In genomic region chr7:76048668-76048988, GRCh38 we compare ENCODE assay signal across 8 cellular contexts. TPM values are rescaled to one million over a fixed set of nuclear protein-coding genes. Genes with fewer than 3 reads are reported as not detected.
A peak's percentile ranks its signal among the peaks of the same experiment; 100 is the strongest.
DNase-seq lines count a peak whose midpoint lies in the region; ATAC-seq, FAIRE-seq and TF ChIP-seq lines count a peak whose summit lies in the region.

No MANE protein-coding gene starts in this region.

- CTCF ChIA-PET in AG04450 (lab: Charles Lee) = interaction anchor here (1.6 kb wide), 1 partner anchor 21 kb away, joined by 4 read pairs; no protein-coding TSS in a partner anchor
- CTCF ChIA-PET in GM12878 (lab: Yijun Ruan, JAX) = interaction anchor here (1.2 to 1.3 kb wide), 2 partner anchors 103 to 266 kb away, joined by 3 read pairs; no protein-coding TSS in a partner anchor

- FAIRE-seq in GM12878 (lab: Jason Lieb, UNC) = no peak

- H3K27ac ChIP-seq in AG04450 (ENCODE audit: low read depth, low read length) (peak overlapping the region; percentile 98), GM12878 (ENCODE audit: control insufficient read depth, insufficient read depth) (peak overlapping the region; percentile 81), left lung (peak overlapping the region; percentile 89 to 94), testis (peak overlapping the region; percentile 88 to 90)

- in situ Hi-C loops in GM12878 (cut with MboI) = loop anchor here (25.0 kb wide), 1 partner anchor 986 kb away; the partner anchor contains the start of gene RCC1L

- H3K36me3 ChIP-seq in GM12878 (ENCODE audit: control insufficient read depth in 2 of 2, insufficient read depth in 2 of 2, low read length in 1 of 2) = peaks cover 2 to 15% of the 10 kb centered on the region in 2 experiments; a peak in 3 of 4 replicates
- H3K36me3 ChIP-seq in left lung = peaks cover 0 to 17% of the 10 kb centered on the region in 2 donors
- H3K36me3 ChIP-seq in testis (ENCODE audit: low read depth, missing control alignments) = no peaks in the 10 kb centered on the region

- TF ChIP-seq CTCF in AG04450 (IDR thresholded peaks at IDR 0.05; ENCODE audit: low read depth, low read length) = no peak
- TF ChIP-seq CTCF in GM12878 (IDR thresholded peaks at IDR 0.05 in 2 of 3, conservative IDR thresholded peaks at IDR 0.05 in 1 of 3; ENCODE audit: control insufficient read depth in 2 of 3, extremely low read depth in 1 of 3, insufficient read depth in 1 of 3, low read depth in 3 of 3, low read length in 3 of 3) = peak; percentile 10 to 19 (median 14); a peak in 1 of 6 replicates
- no peak for TF ChIP-seq CTCF in left lung (IDR thresholded peaks at IDR 0.05)
- TF ChIP-seq CTCF in testis (IDR thresholded peaks at IDR 0.05) = no peak

- no peak for TF ChIP-seq POLR2A in GM12878 (IDR thresholded peaks at IDR 0.05; ENCODE audit: low read depth, low read length)
- TF ChIP-seq POLR2A in testis (IDR thresholded peaks at IDR 0.05) = no peak

- H3K27me3 ChIP-seq in AG04450 (ENCODE audit: control insufficient read depth, insufficient read depth, low read length) (no peaks in the 10 kb centered on the region), GM12878 (replicated peaks in 1 of 2; ENCODE audit: control insufficient read depth in 2 of 2, insufficient read depth in 2 of 2, low read length in 1 of 2) (no peaks in the 10 kb centered on the region), left lung (no peaks in the 10 kb centered on the region), testis (no peaks in the 10 kb centered on the region)

- H3K9me3 ChIP-seq in AG04450 (ENCODE audit: control insufficient read depth, insufficient read depth, low read length) (no peaks in the 10 kb centered on the region; the same call in 1 of the 2 replicates), GM12878 (replicated peaks; ENCODE audit: control insufficient read depth, insufficient read depth, low read length) (no peaks in the 10 kb centered on the region), left lung (no peaks in the 10 kb centered on the region), testis (no peaks in the 10 kb centered on the region)

- peak; percentile 4 for ATAC-seq in GM19324 (IDR thresholded peaks at IDR 0.05; ENCODE audit: low FRiP score, unreplicated experiment)
- peak; percentile 50 for ATAC-seq in GM12878
- peak; percentile 70 for ATAC-seq in left lung
- no peak for ATAC-seq in HG03457 (IDR thresholded peaks at IDR 0.05; ENCODE audit: unreplicated experiment)

- BruUV-seq in GM12878 (replicated peaks; lab: Mats Ljungman, UMichigan) = no TSS peak

- peak overlapping the region; percentile 95 for H3K9ac ChIP-seq in GM12878 (ENCODE audit: control insufficient read depth, insufficient read depth, low read length)

- intact Hi-C loops in GM12878 (cut with micrococcal nuclease; ENCODE audit: unreplicated experiment) (no loop called here), left lung (cut with DNase I) (no loop called here), testis (cut with DNase I; ENCODE audit: low total_unique reads) (no loop called here)

- WGBS in GM12878 (ENCODE audit: insufficient coverage, insufficient replicate concordance, low lambda C conversion rate, missing lambda C conversion rate) = under 1% methylated on average over 9 of the region's 9 CpGs
- 0 to 3% methylated on average over 9 of the region's 9 CpGs for WGBS in testis, 2 donors

- TF ChIP-seq RAD21 in GM12878 (IDR thresholded peaks at IDR 0.05; ENCODE audit: insufficient read depth, low read depth, low read length) = peak; percentile 28; the same call in 1 of the 2 replicates

- POLR2A ChIA-PET in AG04450 (lab: Yijun Ruan, JAX) (interaction anchor here (0.7 to 1.9 kb wide), 4 partner anchors 19 to 122 kb away, joined by 3 to 7 read pairs (median 4); no protein-coding TSS in a partner anchor), GM12878 (lab: Charles Lee) (interaction anchor here (1.0 to 1.6 kb wide), 3 partner anchors 29 to 309 kb away, joined by 3 to 5 read pairs (median 3); no protein-coding TSS in a partner anchor)

- peaks cover 12% of the 10 kb centered on the region for H3K4me1 ChIP-seq in GM12878 (ENCODE audit: control insufficient read depth, insufficient read depth, low read length)
- H3K4me1 ChIP-seq in left lung = peaks cover 5 to 45% of the 10 kb centered on the region in 2 donors
- peaks cover 15% of the 10 kb centered on the region for H3K4me1 ChIP-seq in testis

- SMC1A ChIA-PET in GM12878 (lab: Charles Lee; ENCODE audit: uncharacterized antibody, unreplicated experiment) = interaction anchor here (0.5 to 0.6 kb wide), 2 partner anchors 120 to 214 kb away, joined by 3 read pairs; no protein-coding TSS in a partner anchor

- RAD21 ChIA-PET in GM12878 (lab: Charles Lee; ENCODE audit: unreplicated experiment) = interaction anchor here (0.6 to 1.9 kb wide), 3 partner anchors 29 to 228 kb away, joined by 3 to 11 read pairs (median 3); no protein-coding TSS in a partner anchor

- TF ChIP-seq EP300 in GM12878 (IDR thresholded peaks at IDR 0.05; ENCODE audit: borderline replicate concordance in 1 of 2, control insufficient read depth in 1 of 2, low read depth in 2 of 2, low read length in 2 of 2) = no peak

- H2AFZ ChIP-seq in GM12878 (ENCODE audit: control insufficient read depth, low read depth, low read length) = peak overlapping the region; percentile 49; the same call in 1 of the 2 replicates

- peaks cover 80% of the 10 kb centered on the region for H3K79me2 ChIP-seq in GM12878 (ENCODE audit: control insufficient read depth, insufficient read depth, low read length)

- peak overlapping the region; percentile 97 for H3K4me2 ChIP-seq in GM12878 (ENCODE audit: control insufficient read depth, insufficient read depth)

- no peak for DNase-seq in AG04450 (ENCODE audit: low read depth, low spot score)
- peak; percentile 50 to 75 for DNase-seq in NOMO-1 (lab: John Stamatoyannopoulos, UW; ENCODE audit: unreplicated experiment in 2 of 2)
- no peak for DNase-seq in GM12878 (ENCODE audit: low read depth, low spot score)
- DNase-seq in left lung = peak in 1 of 2 donors; percentile 67
- peak; percentile 25 for DNase-seq in testis
- no peak for DNase-seq in SKM-1 (lab: John Stamatoyannopoulos, UW; ENCODE audit: unreplicated experiment)

- peak overlapping the region; percentile 100 for H3K4me3 ChIP-seq in AG04450 (ENCODE audit: low read depth, low read length)
- peak overlapping the region; percentile 96 for H3K4me3 ChIP-seq in GM12878
- H3K4me3 ChIP-seq in left lung = peak overlapping the region; percentile 88 to 99
- peak overlapping the region; percentile 97 to 100 for H3K4me3 ChIP-seq in testis

- 0 out of 2 replicates have a peak, but pooled peaks cover 6% of the 10 kb centered on the region for H4K20me1 ChIP-seq in GM12878 (ENCODE audit: control insufficient read depth, insufficient read depth)

RNA-seq across cellular contexts. Expression of gene MDH2, which starts 0.7 kb away (rescaled TPM):
- 116 and 160 TPM in 2 replicates for polyA plus RNA-seq in AG04450 (2011; rRNA removed)
- 240 and 313 TPM in 2 replicates for polyA minus RNA-seq in AG04450 (2011; rRNA and poly(A)+ RNA removed)
- total RNA-seq in GM12878 (2013; cell fraction: nucleolus; rRNA removed) = 72.2 and 76.1 TPM in 2 replicates
- total RNA-seq in GM12878 (2014; rRNA removed) = 237 and 266 TPM in 2 replicates
- 107 and 109 TPM in 2 replicates for total RNA-seq in GM12878 (2014; rRNA removed; fragmentation: Illumina TruSeq; extraction: Trizol)
- total RNA-seq in GM12878 (2021) = 351 and 364 TPM in 2 replicates
- polyA plus RNA-seq in GM12878 (2011; ENCODE audit: low read depth) = 98.8 TPM
- polyA plus RNA-seq in GM12878 (2011; rRNA removed) = 47.7 and 170 TPM in 2 replicates
- 135 and 168 TPM in 2 replicates for polyA plus RNA-seq in GM12878 (2011; cell fraction: cytosol; rRNA removed)
- 180 and 224 TPM in 2 replicates for polyA plus RNA-seq in GM12878 (2011; cell fraction: nucleus; rRNA removed)
- 161 and 211 TPM in 2 replicates for polyA plus RNA-seq in GM12878 (2012)
- polyA plus RNA-seq in GM12878 (2014; fragmentation: Illumina TruSeq; extraction: Trizol) = 132 and 233 TPM in 2 replicates
- polyA plus RNA-seq in GM12878 (2014; fragmentation: Nextera tagmentation; extraction: Ambion mirVana) = 100 to 1,000 TPM; 106 to 131 TPM
- polyA plus RNA-seq in GM12878 (2014; rRNA removed) = 118 and 151 TPM in 2 replicates
- 100 to 1,000 TPM; 491 to 530 TPM for polyA plus RNA-seq in GM12878 (2016; fragmentation: Nextera tagmentation; extraction: Ambion mirVana)
- polyA minus RNA-seq in GM12878 (2011; rRNA and poly(A)+ RNA removed) = 94.0 and 114 TPM in 2 replicates
- 144 and 146 TPM in 2 replicates for polyA minus RNA-seq in GM12878 (2011; cell fraction: cytosol; rRNA and poly(A)+ RNA removed)
- 43.5 and 74.1 TPM in 2 replicates for polyA minus RNA-seq in GM12878 (2011; cell fraction: nucleus; rRNA and poly(A)+ RNA removed)
- 100 to 1,000 TPM; 153 to 166 TPM for total RNA-seq in left lung
- total RNA-seq in testis = 100 to 1,000 TPM in 1 of 2 donors, 10 to 100 TPM in 1; 93.3 to 102 TPM
- 154 TPM for polyA plus RNA-seq in testis (ENCODE audit: insufficient read depth, low read depth, low replicate concordance)

RNA-seq across cellular contexts. Expression of gene STYXL1, which starts 0.8 kb away (rescaled TPM):
- polyA plus RNA-seq in AG04450 (2011; rRNA removed) = 67.5 and 77.0 TPM in 2 replicates
- polyA minus RNA-seq in AG04450 (2011; rRNA and poly(A)+ RNA removed) = 34.9 and 36.6 TPM in 2 replicates
- total RNA-seq in GM12878 (2013; cell fraction: nucleolus; rRNA removed) = 16.9 and 17.2 TPM in 2 replicates
- 40.2 and 43.4 TPM in 2 replicates for total RNA-seq in GM12878 (2014; rRNA removed)
- total RNA-seq in GM12878 (2014; rRNA removed; fragmentation: Illumina TruSeq; extraction: Trizol) = 38.0 and 38.8 TPM in 2 replicates
- total RNA-seq in GM12878 (2021) = 25.6 and 29.3 TPM in 2 replicates
- 36.9 TPM for polyA plus RNA-seq in GM12878 (2011; ENCODE audit: low read depth)
- polyA plus RNA-seq in GM12878 (2011; rRNA removed) = 23.8 and 34.6 TPM in 2 replicates
- polyA plus RNA-seq in GM12878 (2011; cell fraction: cytosol; rRNA removed) = 32.1 and 44.0 TPM in 2 replicates
- 22.8 and 23.2 TPM in 2 replicates for polyA plus RNA-seq in GM12878 (2011; cell fraction: nucleus; rRNA removed)
- polyA plus RNA-seq in GM12878 (2012) = 28.9 and 42.6 TPM in 2 replicates
- 44.3 and 58.3 TPM in 2 replicates for polyA plus RNA-seq in GM12878 (2014; fragmentation: Illumina TruSeq; extraction: Trizol)
- polyA plus RNA-seq in GM12878 (2014; fragmentation: Nextera tagmentation; extraction: Ambion mirVana) = 10 to 100 TPM; 18.4 to 33.3 TPM
- 39.7 and 46.7 TPM in 2 replicates for polyA plus RNA-seq in GM12878 (2014; rRNA removed)
- polyA plus RNA-seq in GM12878 (2016; fragmentation: Nextera tagmentation; extraction: Ambion mirVana) = 10 to 100 TPM; 61.4 to 65.9 TPM
- 17.1 and 19.3 TPM in 2 replicates for polyA minus RNA-seq in GM12878 (2011; rRNA and poly(A)+ RNA removed)
- 4.1 and 5.6 TPM in 2 replicates for polyA minus RNA-seq in GM12878 (2011; cell fraction: cytosol; rRNA and poly(A)+ RNA removed)
- polyA minus RNA-seq in GM12878 (2011; cell fraction: nucleus; rRNA and poly(A)+ RNA removed) = 4.7 and 7.5 TPM in 2 replicates
- total RNA-seq in left lung = 10 to 100 TPM; 32.4 to 39.7 TPM
- total RNA-seq in testis = 10 to 100 TPM; 47.0 to 48.3 TPM
- polyA plus RNA-seq in testis (ENCODE audit: insufficient read depth, low read depth, low replicate concordance) = 122 TPM

RNA-seq across cellular contexts. Expression of gene TMEM120A, which starts 54.2 kb away (rescaled TPM):
- polyA plus RNA-seq in AG04450 (2011; rRNA removed) (46.3 and 59.1 TPM in 2 replicates), GM12878 (2011; rRNA removed) (65.5 and 86.6 TPM in 2 replicates), GM12878 (2014; fragmentation: Illumina TruSeq; extraction: Trizol) (17.1 and 18.7 TPM in 2 replicates), GM12878 (2014; fragmentation: Nextera tagmentation; extraction: Ambion mirVana) (1 to 10 TPM in 1 of 2 experiments, under 1 TPM in 1; 0.43 to 3.7 TPM), GM12878 (2014; rRNA removed) (26.2 and 27.6 TPM in 2 replicates), GM12878 (2016; fragmentation: Nextera tagmentation; extraction: Ambion mirVana) (10 to 100 TPM; 20.0 to 25.0 TPM), testis (ENCODE audit: insufficient read depth, low read depth, low replicate concordance) (270 TPM)
- polyA minus RNA-seq in AG04450 (2011; rRNA and poly(A)+ RNA removed) = 61.0 and 64.2 TPM in 2 replicates
- total RNA-seq in GM12878 (2013; cell fraction: nucleolus; rRNA removed) = 42.9 and 48.9 TPM in 2 replicates
- total RNA-seq in GM12878 (2014; rRNA removed) (11.7 and 12.7 TPM in 2 replicates), GM12878 (2014; rRNA removed; fragmentation: Illumina TruSeq; extraction: Trizol) (9.1 and 10.8 TPM in 2 replicates), GM12878 (2021) (18.1 and 21.2 TPM in 2 replicates), left lung (10 to 100 TPM; 32.3 to 50.4 TPM), testis (100 to 1,000 TPM in 1 of 2 donors, 10 to 100 TPM in 1; 85.9 to 150 TPM)
- polyA plus RNA-seq in GM12878 (2011; ENCODE audit: low read depth) = 24.8 TPM
- 61.9 and 84.4 TPM in 2 replicates for polyA plus RNA-seq in GM12878 (2011; cell fraction: cytosol; rRNA removed)
- polyA plus RNA-seq in GM12878 (2011; cell fraction: nucleus; rRNA removed) = 108 and 137 TPM in 2 replicates
- polyA plus RNA-seq in GM12878 (2012) = 28.3 and 44.7 TPM in 2 replicates
- 139 and 147 TPM in 2 replicates for polyA minus RNA-seq in GM12878 (2011; rRNA and poly(A)+ RNA removed)
- 19.4 and 23.9 TPM in 2 replicates for polyA minus RNA-seq in GM12878 (2011; cell fraction: cytosol; rRNA and poly(A)+ RNA removed)
- polyA minus RNA-seq in GM12878 (2011; cell fraction: nucleus; rRNA and poly(A)+ RNA removed) = 21.0 and 23.5 TPM in 2 replicates

Comparison
In these comparisons a context has a peak if more than half of its experiments do, and no peak if none do; other contexts are left out.
1. DNase-seq: peak in NOMO-1 (2 of 2) and testis (single experiment); none in AG04450 (single experiment), GM12878 (single experiment) and SKM-1 (single experiment).
2. CTCF ChIP-seq: peak in GM12878 (3 of 3); none in AG04450 (single experiment), left lung (0 of 2) and testis (0 of 3).
3. Peak in every context shown above with its lines, with median percentiles within 50 percentile points of each other: H3K27ac ChIP-seq and H3K4me3 ChIP-seq.